In genomic region chr1:200669314-200670214, GRCh38 we compare ENCODE assay signal across 8 cellular contexts. TPM values are rescaled to one million over a fixed set of nuclear protein-coding genes. Genes with fewer than 3 reads are reported as not detected.
DNase-seq lines count a peak whose midpoint lies in the region; ATAC-seq lines count a peak whose summit lies in the region.

Gene DDX59, minus strand, starts transcription at chr1:200669907. Its CDS starts 3,167 bp downstream, at chr1:200666740.

- H3K9me3 ChIP-seq in BLaER1, result no peaks in the 10 kb centered on the region

- peak within 1 kb of the TSS; percentile 97 for H3K4me3 Mint-ChIP-seq in activated CD4-positive, alpha-beta T cell treated with anti-CD3 and anti-CD28 coated beads, Interleukin-2, amount 10 ng/mL, durations not matched to agents 7 days and 5 days

- H3K4me3 ChIP-seq in BLaER1, result peak within 1 kb of the TSS; percentile 80

- ATAC-seq in GM19328 (IDR thresholded peaks at IDR 0.05; ENCODE audit: unreplicated experiment) (peak; percentile 83), HG03520 (IDR thresholded peaks at IDR 0.05; ENCODE audit: unreplicated experiment) (peak; percentile 92), left lobe of liver (peak; percentile 93)

- H3K36me3 ChIP-seq in BLaER1, result peaks cover 28% of the 10 kb centered on the region

- peak within 1 kb of the TSS; percentile 87 for H3K4me2 ChIP-seq in BLaER1

- H3K36me3 Mint-ChIP-seq in activated CD4-positive, alpha-beta T cell treated with anti-CD3 and anti-CD28 coated beads, Interleukin-2, amount 10 ng/mL, durations not matched to agents 7 days and 5 days (ENCODE audit: low read depth), result peaks cover 20% of the 10 kb centered on the region

- peak within 1 kb of the TSS; percentile 97 for H3K27ac Mint-ChIP-seq in activated CD4-positive, alpha-beta T cell treated with anti-CD3 and anti-CD28 coated beads, Interleukin-2, amount 10 ng/mL, durations not matched to agents 7 days and 5 days

- H4K20me1 ChIP-seq in BLaER1, result no peaks in the 10 kb centered on the region

- CTCF ChIA-PET in activated CD4-positive, alpha-beta T cell treated with anti-CD3 and anti-CD28 coated beads, Interleukin-2, amount 10 ng/mL, durations not matched to agents 7 days and 5 days (lab: Charles Lee), result interaction anchor here (0.9 to 1.6 kb wide), 5 partner anchors 12 to 356 kb away, joined by 3 to 9 read pairs (median 4); no protein-coding TSS in a partner anchor

- no peaks in the 10 kb centered on the region for H3K9me3 Mint-ChIP-seq in activated CD4-positive, alpha-beta T cell treated with anti-CD3 and anti-CD28 coated beads, Interleukin-2, amount 10 ng/mL, durations not matched to agents 7 days and 5 days

- H3K9ac ChIP-seq in BLaER1, result peak within 1 kb of the TSS; percentile 98

- peaks cover 37% of the 10 kb centered on the region for H3K4me1 Mint-ChIP-seq in activated CD4-positive, alpha-beta T cell treated with anti-CD3 and anti-CD28 coated beads, Interleukin-2, amount 10 ng/mL, durations not matched to agents 7 days and 5 days

- H3K27me3 Mint-ChIP-seq in activated CD4-positive, alpha-beta T cell treated with anti-CD3 and anti-CD28 coated beads, Interleukin-2, amount 10 ng/mL, durations not matched to agents 7 days and 5 days, result no peaks in the 10 kb centered on the region

- H3K27me3 ChIP-seq in BLaER1, result no peaks in the 10 kb centered on the region

- H3K4me1 ChIP-seq in BLaER1, result peaks cover 34% of the 10 kb centered on the region

- DNase-seq in NCI-H69 (lab: John Stamatoyannopoulos, UW) (peak; percentile 99), cortex of kidney (lab: John Stamatoyannopoulos, UW) (peak; percentile 84), left lobe of liver (ENCODE audit: low spot score) (peak; percentile 98)
- peak; percentile 90 for DNase-seq in activated CD4-positive, alpha-beta T cell treated with anti-CD3 and anti-CD28 coated beads, Interleukin-2, amount 10 ng/mL, durations not matched to agents 7 days and 5 days
- peak; percentile 89 for DNase-seq in stimulated activated CD4-positive, alpha-beta T cell treated with anti-CD3 and anti-CD28 coated beads, Interleukin-2, amount 100 ng/mL, for 4 hours (ENCODE audit: low read depth)

- POLR2A ChIA-PET in activated CD4-positive, alpha-beta T cell treated with anti-CD3 and anti-CD28 coated beads, Interleukin-2, amount 10 ng/mL, durations not matched to agents 7 days and 5 days (lab: Charles Lee), result interaction anchor here (0.6 to 2.3 kb wide), 4 partner anchors 16 to 50 kb away, joined by 3 to 9 read pairs (median 4); no protein-coding TSS in a partner anchor

- H3K27ac ChIP-seq in BLaER1, result peak within 1 kb of the TSS; percentile 99

RNA-seq across cellular contexts. Expression of gene DDX59, which starts in this region (rescaled TPM):
- 10 to 100 TPM; 25.7 to 26.7 TPM for total RNA-seq in activated CD4-positive, alpha-beta T cell treated with anti-CD3 and anti-CD28 coated beads, Interleukin-2, amount 10 ng/mL, durations not matched to agents 7 days and 5 days
- total RNA-seq in left lobe of liver, result 6.8 TPM

Comparison
In these comparisons a context has a peak if more than half of its experiments do, and no peak if none do; other contexts are left out.
1. Peak in every context shown above with its lines: DNase-seq, ATAC-seq, H3K4me3 ChIP-seq and H3K27ac ChIP-seq.